1 cellular context compared by ENCODE assay signal in genomic region chr3:45499529-45499928, GRCh38.
TF ChIP-seq lines count a peak whose summit lies in the region.

No MANE protein-coding gene starts in this region.

TF ChIP-seq in SK-N-SH treated with all-trans-retinoic acid at 6 μM for 48 hours, 23 proteins besides CTCF, POLR2A, EP300 and RAD21 (continued from another document):
- TF ChIP-seq CREB5 (CRISPR knock-in tag; IDR thresholded peaks at IDR 0.05; ENCODE audit: low read depth) (no peak), ZFP30 (CRISPR knock-in tag; IDR thresholded peaks at IDR 0.05) (no peak), BACH2 (CRISPR knock-in tag; IDR thresholded peaks at IDR 0.05; ENCODE audit: borderline replicate concordance) (no peak), ARNTL (CRISPR knock-in tag; IDR thresholded peaks at IDR 0.05; ENCODE audit: borderline replicate concordance, low read depth) (no peak), POU6F1 (CRISPR knock-in tag; IDR thresholded peaks at IDR 0.05; ENCODE audit: borderline replicate concordance, low read depth) (no peak), ZNF8 (CRISPR knock-in tag; IDR thresholded peaks at IDR 0.05) (no peak), ZC3H10 (CRISPR knock-in tag; IDR thresholded peaks at IDR 0.05) (no peak), OSR1 (CRISPR knock-in tag; IDR thresholded peaks at IDR 0.05) (no peak), GLIS3 (CRISPR knock-in tag; IDR thresholded peaks at IDR 0.05) (no peak), CSDC2 (CRISPR knock-in tag; IDR thresholded peaks at IDR 0.05) (no peak), TCF4 (CRISPR knock-in tag; IDR thresholded peaks at IDR 0.05; ENCODE audit: borderline replicate concordance) (no peak), PPARA (CRISPR knock-in tag; IDR thresholded peaks at IDR 0.05; ENCODE audit: borderline replicate concordance) (no peak), ESRRG (CRISPR knock-in tag; IDR thresholded peaks at IDR 0.05) (no peak), ISL1 (CRISPR knock-in tag; IDR thresholded peaks at IDR 0.05) (no peak)
